14 cellular contexts compared by ENCODE assay signal in genomic region chr7:112296416-112296815, GRCh38.
"Had no signal": no experiment of that assay in that cellular context is flagged by ENCODE, and none has a peak within 500 bp of the region (broad histone marks: within the 10 kb centered on the region; RNA-seq: fewer than 3 reads in every experiment).

No MANE protein-coding gene starts in this region.

- H3K27me3 ChIP-seq: esophagus muscularis mucosa, neural progenitor cell had no signal

- ATAC-seq: activated T-cell treated with anti-CD3 and anti-CD28 coated beads, Interleukin-2, amount 50 U/mL, for 4 hours; left colon; stimulated activated memory B cell treated with anti-CD40 and anti-IgM and Interleukin-4, amounts not matched to agents 10 μg/mL and 1 μg/mL and 100 μg/mL, for 72 hours; WTC11 had no signal

- DNase-seq: activated CD4-positive, alpha-beta memory T cell treated with anti-CD3 and anti-CD28 coated beads, Interleukin-2, amount 10 ng/mL, durations not matched to agents 7 days and 5 days; activated CD4-positive, alpha-beta T cell treated with anti-CD3 and anti-CD28 coated beads for 4 hours; activated effector memory CD4-positive, alpha-beta T cell treated with anti-CD3 and anti-CD28 coated beads, Interleukin-2, amount 50 U/mL, for 16 hours; activated T-cell treated with anti-CD3 and anti-CD28 coated beads, Interleukin-2, amount 50 U/mL, for 4 hours; amniotic stem cell; head of caudate nucleus; left colon; stimulated activated CD4-positive, alpha-beta T cell treated with anti-CD3 and anti-CD28 coated beads, Interleukin-2, amount 100 ng/mL, for 48 hours; SW 1271 had no signal

- H3K9ac ChIP-seq: neural progenitor cell, parathyroid adenoma had no signal

- H3K4me3 ChIP-seq: esophagus muscularis mucosa, neural progenitor cell had no signal

- H3K9me3 ChIP-seq: esophagus muscularis mucosa had no signal

- H3K36me3 ChIP-seq: neural progenitor cell had no signal

- H3K4me1 ChIP-seq: esophagus muscularis mucosa, neural progenitor cell, parathyroid adenoma had no signal
